12 cellular contexts compared by ENCODE assay signal in genomic region chr2:3179626-3180025, GRCh38.
"Had no signal": no experiment of that assay in that cellular context is flagged by ENCODE, and none has a peak within 500 bp of the region (broad histone marks: within the 10 kb centered on the region; RNA-seq: fewer than 3 reads in every experiment).

No MANE protein-coding gene starts in this region.

- H3K9me3 Mint-ChIP-seq: naive thymus-derived CD4-positive, alpha-beta T cell had no signal

- ATAC-seq: esophagus mucosa had no signal

- DNase-seq: effector memory CD4-positive, alpha-beta T cell; heart left ventricle; hippocampal formation; kidney glomerular epithelial cell; nephron progenitor cell; right cardiac atrium; small intestine; stomach; substantia nigra; transverse colon had no signal

- H3K27me3 Mint-ChIP-seq: naive thymus-derived CD4-positive, alpha-beta T cell had no signal

- H3K27ac Mint-ChIP-seq: naive thymus-derived CD4-positive, alpha-beta T cell; nephron progenitor cell had no signal

- H3K4me3 Mint-ChIP-seq: naive thymus-derived CD4-positive, alpha-beta T cell; nephron progenitor cell had no signal
